In genomic region chr10:4698075-4698474, GRCh38 we compare ENCODE assay signal across 29 cellular contexts.
DNase-seq lines count a peak whose midpoint lies in the region; ATAC-seq and TF ChIP-seq lines count a peak whose summit lies in the region.
"Had no signal": no experiment of that assay in that cellular context is flagged by ENCODE, and none has a peak within 500 bp of the region (broad histone marks: within the 10 kb centered on the region; RNA-seq: fewer than 3 reads in every experiment).

No MANE protein-coding gene starts in this region.

- no peak for DNase-seq in SK-N-SH
- DNase-seq in heart left ventricle: peak in 4 of 5 donors; percentile 39 to 52 (median 42)
- DNase-seq in gastrocnemius medialis: peak; percentile 36 to 42
- no peak for DNase-seq in ascending aorta (ENCODE audit: low spot score in 2 of 2)
- DNase-seq in hippocampal formation (lab: John Stamatoyannopoulos, UW): no peak
- DNase-seq in vagina (ENCODE audit: extremely low spot score in 2 of 2): no peak
- DNase-seq: activated CD4-positive, alpha-beta T cell treated with anti-CD3 and anti-CD28 coated beads, Interleukin-2, amount 10 ng/mL, durations not matched to agents 7 days and 5 days; activated gamma-delta T cell treated with Interleukin-2 at 50 U/mL for 16 hours; activated naive CD8-positive, alpha-beta T cell treated with anti-CD3 and anti-CD28 coated beads, Interleukin-2, amount 50 U/mL, for 24 hours; activated T-cell treated with anti-CD3 and anti-CD28 coated beads, Interleukin-2, amount 50 U/mL, for 4 hours; AML-193; CD4-positive, alpha-beta memory T cell; effector CD4-positive, alpha-beta T cell; foreskin keratinocyte; naive thymus-derived CD8-positive, alpha-beta T cell; NCI-H1417 treated with DMSO at 0.1 percent for 48 hours; NCI-H345; NCI-H748 treated with DMSO at 0.1 percent for 48 hours; occipital lobe; RPMI8226; stimulated activated CD4-positive, alpha-beta T cell treated with anti-CD3 and anti-CD28 coated beads, Interleukin-1b, Interleukin-23, amount 100 ng/mL, for 48 hours; stimulated activated CD8-positive, alpha-beta memory T cell treated with anti-CD3 and anti-CD28 coated beads, Interleukin-4, amount 100 ng/mL, for 48 hours; stimulated activated naive CD8-positive, alpha-beta T cell treated with anti-CD3 and anti-CD28 coated beads, Interleukin-15, amount 100 ng/mL, for 72 hours; thyroid gland had no signal

- no peaks in the 10 kb centered on the region for H4K20me1 ChIP-seq in SK-N-SH (ENCODE audit: insufficient read depth)

- WGBS in SK-N-SH (ENCODE audit: low lambda C conversion rate): 33% methylated on average over 1 of the region's 1 CpG
- 7 to 34% (median 13%) methylated on average over 1 of the region's 1 CpG for WGBS in heart left ventricle, 4 donors

- peak overlapping the region; percentile 69; the same call in 1 of the 2 replicates for H2AFZ ChIP-seq in SK-N-SH (ENCODE audit: low read depth)
- H2AFZ ChIP-seq: hepatocyte had no signal

- H3K27ac ChIP-seq in SK-N-SH (ENCODE audit: low read depth in 2 of 2, low read length in 1 of 2): peak overlapping the region in 1 of 2 experiments; percentile 22; a peak in 2 of 4 replicates
- peak overlapping the region; percentile 10 for H3K27ac ChIP-seq in VCaP
- H3K27ac ChIP-seq in heart left ventricle: peak overlapping the region in 3 of 12 donors; percentile 2 to 10 (median 6)
- peak overlapping the region in 2 of 4 donors; percentile 27 to 33 for H3K27ac ChIP-seq in gastrocnemius medialis
- H3K27ac ChIP-seq in ascending aorta: no peak overlapping the region
- no peak overlapping the region for H3K27ac ChIP-seq in vagina
- H3K27ac ChIP-seq: epithelial cell of prostate, foreskin keratinocyte, hepatocyte, skin epidermis, thyroid gland had no signal

- no peaks in the 10 kb centered on the region for H3K27me3 ChIP-seq in SK-N-SH (ENCODE audit: insufficient read depth)
- no peaks in the 10 kb centered on the region for H3K27me3 ChIP-seq in heart left ventricle
- H3K27me3 ChIP-seq in gastrocnemius medialis: no peaks in the 10 kb centered on the region
- H3K27me3 ChIP-seq in ascending aorta: no peaks in the 10 kb centered on the region
- no peaks in the 10 kb centered on the region for H3K27me3 ChIP-seq in vagina
- H3K27me3 ChIP-seq: foreskin keratinocyte, hepatocyte, thyroid gland had no signal

- H3K9me2 ChIP-seq in SK-N-SH: no peaks in the 10 kb centered on the region

- in situ Hi-C loops in gastrocnemius medialis (cut with MboI; ENCODE audit: low sequenced_read_pairs in 4 of 4): no loop called here

- H3K9me3 ChIP-seq in SK-N-SH: no peaks in the 10 kb centered on the region
- H3K9me3 ChIP-seq in heart left ventricle: no peaks in the 10 kb centered on the region
- no peaks in the 10 kb centered on the region for H3K9me3 ChIP-seq in gastrocnemius medialis
- no peaks in the 10 kb centered on the region for H3K9me3 ChIP-seq in ascending aorta
- no peaks in the 10 kb centered on the region for H3K9me3 ChIP-seq in vagina
- H3K9me3 ChIP-seq: thyroid gland had no signal

- no peaks in the 10 kb centered on the region for H3K79me2 ChIP-seq in SK-N-SH (ENCODE audit: insufficient read depth)
- H3K79me2 ChIP-seq: hepatocyte had no signal

- no peak for TF ChIP-seq EP300 in SK-N-SH (IDR thresholded peaks at IDR 0.05; ENCODE audit: borderline replicate concordance in 1 of 2, low read depth in 1 of 2, low read length in 1 of 2)

- no peak overlapping the region for H3K4me2 ChIP-seq in SK-N-SH
- H3K4me2 ChIP-seq: hepatocyte had no signal

- intact Hi-C loops in heart left ventricle (cut with DNase I) (no loop called here), gastrocnemius medialis (cut with DNase I; ENCODE audit: low total_unique reads) (no loop called here), ascending aorta (cut with DNase I) (no loop called here), vagina (cut with DNase I) (no loop called here)

- POLR2A ChIA-PET in SK-N-SH (lab: Yijun Ruan, JAX): no interaction called here

- no peak for TF ChIP-seq CTCF in SK-N-SH (IDR thresholded peaks at IDR 0.05)
- no peak for TF ChIP-seq CTCF in VCaP (conservative IDR thresholded peaks at IDR 0.05)
- TF ChIP-seq CTCF in heart left ventricle (IDR thresholded peaks at IDR 0.05): no peak
- TF ChIP-seq CTCF in gastrocnemius medialis (IDR thresholded peaks at IDR 0.05 in 4 of 5, conservative IDR thresholded peaks at IDR 0.05 in 1 of 5): no peak
- no peak for TF ChIP-seq CTCF in ascending aorta (IDR thresholded peaks at IDR 0.05)
- no peak for TF ChIP-seq CTCF in vagina (IDR thresholded peaks at IDR 0.05)

- H3F3A ChIP-seq in SK-N-SH (replicated peaks; ENCODE audit: insufficient read depth): peaks cover 20% of the 10 kb centered on the region

- no peak; the same call in 2 of the 3 replicates for ATAC-seq in SK-N-SH treated with all-trans-retinoic acid at 6 μM for 48 hours
- ATAC-seq in heart left ventricle: peak; percentile 69 to 84 (median 74)
- peak; percentile 86 to 93 for ATAC-seq in gastrocnemius medialis
- ATAC-seq: activated naive CD8-positive, alpha-beta T cell treated with anti-CD3 and anti-CD28 coated beads, Interleukin-2, amount 50 U/mL, for 24 hours; activated T-cell treated with anti-CD3 and anti-CD28 coated beads, Interleukin-2, amount 50 U/mL, for 4 hours; foreskin keratinocyte; naive thymus-derived CD8-positive, alpha-beta T cell; stimulated activated naive CD8-positive, alpha-beta T cell treated with anti-CD3 and anti-CD28 coated beads, Interleukin-15, amount 100 ng/mL, for 72 hours had no signal

- TF ChIP-seq POLR2A in heart left ventricle (IDR thresholded peaks at IDR 0.05) (no peak), gastrocnemius medialis (IDR thresholded peaks at IDR 0.05) (no peak), vagina (IDR thresholded peaks at IDR 0.05) (no peak)

- H3K36me3 ChIP-seq in SK-N-SH (replicated peaks in 1 of 2; ENCODE audit: control insufficient read depth in 1 of 2, insufficient read depth in 2 of 2, low read length in 1 of 2) (no peaks in the 10 kb centered on the region), heart left ventricle (no peaks in the 10 kb centered on the region), gastrocnemius medialis (no peaks in the 10 kb centered on the region), ascending aorta (no peaks in the 10 kb centered on the region), vagina (no peaks in the 10 kb centered on the region)
- H3K36me3 ChIP-seq: thyroid gland had no signal

- H3K4me1 ChIP-seq in SK-N-SH (ENCODE audit: control insufficient read depth in 1 of 2, insufficient read depth in 2 of 2, low read depth in 1 of 2, low read length in 1 of 2): peaks cover 0 to 6% of the 10 kb centered on the region in 2 experiments; a peak in 2 of 4 replicates
- peaks cover 0 to 27% (median 9%) of the 10 kb centered on the region in 12 donors for H3K4me1 ChIP-seq in heart left ventricle
- H3K4me1 ChIP-seq in gastrocnemius medialis: peaks cover 16 to 18% of the 10 kb centered on the region in 2 donors
- no peaks in the 10 kb centered on the region for H3K4me1 ChIP-seq in ascending aorta
- no peaks in the 10 kb centered on the region for H3K4me1 ChIP-seq in vagina
- H3K4me1 ChIP-seq: thyroid gland had no signal

- CTCF ChIA-PET in SK-N-SH (lab: Yijun Ruan, JAX): no interaction called here

- H3K4me3 ChIP-seq in SK-N-SH (ENCODE audit: low read depth in 2 of 2, low read length in 1 of 2) (no peak overlapping the region), heart left ventricle (no peak overlapping the region), gastrocnemius medialis (no peak overlapping the region), ascending aorta (no peak overlapping the region), vagina (no peak overlapping the region)
- H3K4me3 ChIP-seq: hepatocyte, skin epidermis, thyroid gland had no signal

- no peak for TF ChIP-seq RAD21 in SK-N-SH (IDR thresholded peaks at IDR 0.05; ENCODE audit: low read length)

- H3K9ac ChIP-seq in SK-N-SH: no peak overlapping the region

TF ChIP-seq in SK-N-SH, 30 proteins besides CTCF, POLR2A, EP300 and RAD21:
- 0 out of 2 replicates have a peak, but pooled peaks have one; percentile 27 for TF ChIP-seq NFIC (IDR thresholded peaks at IDR 0.05; ENCODE audit: borderline replicate concordance)
- TF ChIP-seq RXRA (IDR thresholded peaks at IDR 0.05; ENCODE audit: borderline replicate concordance, low read depth): no peak
- TF ChIP-seq MXI1 (IDR thresholded peaks at IDR 0.05; ENCODE audit: low read depth, low read length): no peak
- 0 out of 2 replicates have a peak, but pooled peaks have one; percentile 26 for TF ChIP-seq TCF12 (IDR thresholded peaks at IDR 0.05)
TF ChIP-seq in SK-N-SH: peak in this region for 2.

TF ChIP-seq in SK-N-SH treated with all-trans-retinoic acid at 6 μM for 48 hours, 23 proteins besides CTCF, POLR2A, EP300 and RAD21:
- TF ChIP-seq BACH2 (CRISPR knock-in tag; IDR thresholded peaks at IDR 0.05; ENCODE audit: borderline replicate concordance): no peak
- TF ChIP-seq TCF4 (CRISPR knock-in tag; IDR thresholded peaks at IDR 0.05; ENCODE audit: borderline replicate concordance): no peak
- no peak for TF ChIP-seq ZFP3 (CRISPR knock-in tag; IDR thresholded peaks at IDR 0.05)
- TF ChIP-seq, protein P1, sequence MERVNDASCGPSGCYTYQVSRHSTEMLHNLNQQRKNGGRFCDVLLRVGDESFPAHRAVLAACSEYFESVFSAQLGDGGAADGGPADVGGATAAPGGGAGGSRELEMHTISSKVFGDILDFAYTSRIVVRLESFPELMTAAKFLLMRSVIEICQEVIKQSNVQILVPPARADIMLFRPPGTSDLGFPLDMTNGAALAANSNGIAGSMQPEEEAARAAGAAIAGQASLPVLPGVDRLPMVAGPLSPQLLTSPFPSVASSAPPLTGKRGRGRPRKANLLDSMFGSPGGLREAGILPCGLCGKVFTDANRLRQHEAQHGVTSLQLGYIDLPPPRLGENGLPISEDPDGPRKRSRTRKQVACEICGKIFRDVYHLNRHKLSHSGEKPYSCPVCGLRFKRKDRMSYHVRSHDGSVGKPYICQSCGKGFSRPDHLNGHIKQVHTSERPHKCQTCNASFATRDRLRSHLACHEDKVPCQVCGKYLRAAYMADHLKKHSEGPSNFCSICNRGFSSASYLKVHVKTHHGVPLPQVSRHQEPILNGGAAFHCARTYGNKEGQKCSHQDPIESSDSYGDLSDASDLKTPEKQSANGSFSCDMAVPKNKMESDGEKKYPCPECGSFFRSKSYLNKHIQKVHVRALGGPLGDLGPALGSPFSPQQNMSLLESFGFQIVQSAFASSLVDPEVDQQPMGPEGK (CRISPR knock-in tag; IDR thresholded peaks at IDR 0.05; ENCODE audit: borderline replicate concordance): no peak
- no peak for TF ChIP-seq RARB (CRISPR knock-in tag; IDR thresholded peaks at IDR 0.05)

Comparison
In these comparisons a context has a peak if more than half of its experiments do, and no peak if none do; other contexts are left out.
1. DNase-seq: peak in heart left ventricle (4 of 5) and gastrocnemius medialis (2 of 2); none in SK-N-SH (single experiment), ascending aorta (0 of 2), hippocampal formation (0 of 2) and vagina (0 of 2).